In genomic region chr13:77678691-77679090, GRCh38 we compare ENCODE assay signal across 17 cellular contexts. TPM values are rescaled to one million over a fixed set of nuclear protein-coding genes. Genes with fewer than 3 reads are reported as not detected.
"Had no signal": no experiment of that assay in that cellular context is flagged by ENCODE, and none has a peak within 500 bp of the region (broad histone marks: within the 10 kb centered on the region; RNA-seq: fewer than 3 reads in every experiment).

No MANE protein-coding gene starts in this region.

- H3K27ac ChIP-seq: RWPE1, SJCRH30 had no signal

- DNase-seq: KBM-7, MV-4-11, NCI-H1048, NCI-H1105, NCI-H1417, NCI-H1436 treated with DMSO at 0.1 percent for 48 hours, NCI-H1694, NCI-H187 treated with DMSO at 0.1 percent for 48 hours, NCI-H2029 treated with DMSO at 0.1 percent for 48 hours, NCI-H2171 treated with DMSO at 0.1 percent for 48 hours, NCI-H526 treated with DMSO at 0.1 percent for 48 hours, NCI-H774, PC-3, SHP77 treated with DMSO at 0.1 percent for 48 hours had no signal

- H3K4me3 ChIP-seq: SJCRH30 had no signal

RNA-seq across cellular contexts. Expression of gene SLAIN1, which starts 18.8 kb away (rescaled TPM):
- total RNA-seq: MCF 10A had no signal
